In genomic region chr7:50449881-50450690, GRCh38 we compare ENCODE assay signal across 8 cellular contexts. TPM values are rescaled to one million over a fixed set of nuclear protein-coding genes. Genes with fewer than 3 reads are reported as not detected.
A peak's percentile ranks its signal among the peaks of the same experiment; 100 is the strongest.
DNase-seq lines count a peak whose midpoint lies in the region; ATAC-seq lines count a peak whose summit lies in the region.

A gene with protein sequence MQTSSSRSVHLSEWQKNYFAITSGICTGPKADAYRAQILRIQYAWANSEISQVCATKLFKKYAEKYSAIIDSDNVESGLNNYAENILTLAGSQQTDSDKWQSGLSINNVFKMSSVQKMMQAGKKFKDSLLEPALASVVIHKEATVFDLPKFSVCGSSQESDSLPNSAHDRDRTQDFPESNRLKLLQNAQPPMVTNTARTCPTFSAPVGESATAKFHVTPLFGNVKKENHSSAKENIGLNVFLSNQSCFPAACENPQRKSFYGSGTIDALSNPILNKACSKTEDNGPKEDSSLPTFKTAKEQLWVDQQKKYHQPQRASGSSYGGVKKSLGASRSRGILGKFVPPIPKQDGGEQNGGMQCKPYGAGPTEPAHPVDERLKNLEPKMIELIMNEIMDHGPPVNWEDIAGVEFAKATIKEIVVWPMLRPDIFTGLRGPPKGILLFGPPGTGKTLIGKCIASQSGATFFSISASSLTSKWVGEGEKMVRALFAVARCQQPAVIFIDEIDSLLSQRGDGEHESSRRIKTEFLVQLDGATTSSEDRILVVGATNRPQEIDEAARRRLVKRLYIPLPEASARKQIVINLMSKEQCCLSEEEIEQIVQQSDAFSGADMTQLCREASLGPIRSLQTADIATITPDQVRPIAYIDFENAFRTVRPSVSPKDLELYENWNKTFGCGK (minus strand): TSS chr7:50450350. CDS start chr7:50447287, 3,063 bp downstream.

- DNase-seq in NCI-H1436 treated with DMSO at 0.1 percent for 48 hours (lab: John Stamatoyannopoulos, UW) (peak; percentile 26), anterior cingulate cortex (lab: John Stamatoyannopoulos, UW) (peak in 56 of 58 donors; percentile 9 to 82 (median 64)), right cardiac atrium (peak; percentile 82 to 94 (median 92)), renal cortical epithelial cell (ENCODE audit: low read depth) (peak; percentile 46), aorta (peak; percentile 83 to 89)

- WGBS in right cardiac atrium: 1% methylated on average over 71 of the region's 71 CpGs
- WGBS in aorta, 2 donors: 1% methylated on average over 68 to 71 of the region's 71 CpGs

- H3K9me3 ChIP-seq in right cardiac atrium (ENCODE audit: control insufficient read depth, low read length) (no peaks in the 10 kb centered on the region), aorta (ENCODE audit: control insufficient read depth, low read length) (no peaks in the 10 kb centered on the region)

- peak within 1 kb of the TSS; percentile 73 for H3K4me3 ChIP-seq in right cardiac atrium (ENCODE audit: low read length)
- peak within 1 kb of the TSS; percentile 2 to 44 for H3K4me3 ChIP-seq in aorta (ENCODE audit: low read length in 2 of 2)

- H3K27me3 ChIP-seq in right cardiac atrium (ENCODE audit: control insufficient read depth, insufficient read depth) (no peaks in the 10 kb centered on the region), aorta (ENCODE audit: control insufficient read depth in 1 of 2, insufficient read depth in 2 of 2, low read length in 1 of 2) (no peaks in the 10 kb centered on the region)

- H3K36me3 ChIP-seq in aorta (ENCODE audit: control insufficient read depth in 1 of 2, insufficient read depth in 2 of 2, low read length in 1 of 2): peaks cover 2 to 4% of the 10 kb centered on the region in 2 donors

- no peaks in the 10 kb centered on the region for H3K4me1 ChIP-seq in right cardiac atrium (ENCODE audit: control insufficient read depth, insufficient read depth, low read length)
- H3K4me1 ChIP-seq in aorta (ENCODE audit: control insufficient read depth in 1 of 2, insufficient read depth in 2 of 2, low read length in 2 of 2): no peaks in the 10 kb centered on the region

- intact Hi-C loops in T-helper 2 cell treated with Interferon-gamma antibody and Interleukin-4, amounts not matched to agents 100 ng/mL and 5 ng/mL, for 36 hours (cut with micrococcal nuclease): loop anchor here (2.0 to 5.0 kb wide), 6 partner anchors 19 to 712 kb away; partner anchors contain the start of gene IKZF1
- intact Hi-C loops in right cardiac atrium (cut with DNase I) (no loop called here), aorta (cut with DNase I) (no loop called here)

- ATAC-seq in GM18499 (IDR thresholded peaks at IDR 0.05; ENCODE audit: insufficient read depth, unreplicated experiment): peak; percentile 51
- ATAC-seq in HG02852 (IDR thresholded peaks at IDR 0.05; ENCODE audit: unreplicated experiment): peak; percentile 82
- peak; percentile 99 to 100 for ATAC-seq in right cardiac atrium
- ATAC-seq in aorta (ENCODE audit: low FRiP score): peak; percentile 90

- H3K27ac ChIP-seq in right cardiac atrium (ENCODE audit: low read length) (peak within 1 kb of the TSS; percentile 6), aorta (ENCODE audit: low read depth in 1 of 2, low read length in 2 of 2) (no peak within 1 kb of the TSS)

RNA-seq across cellular contexts. Expression of the gene that starts here (rescaled TPM):
- 36.3 and 37.8 TPM in 2 replicates for total RNA-seq in T-helper 2 cell treated with Interferon-gamma antibody and Interleukin-4, amounts not matched to agents 100 ng/mL and 5 ng/mL, for 36 hours
- total RNA-seq in right cardiac atrium: 1 to 10 TPM; 4.2 to 5.7 (median 4.6) TPM
- polyA plus RNA-seq in right cardiac atrium: 3.4 TPM
- 19.8 and 23.3 TPM in 2 replicates for total RNA-seq in renal cortical epithelial cell
- 1 to 10 TPM; 5.4 to 5.9 TPM for total RNA-seq in aorta
- polyA plus RNA-seq in aorta: 1 to 10 TPM; 1.3 to 4.1 TPM

Comparison
In these comparisons a context has a peak if more than half of its experiments do, and no peak if none do; other contexts are left out.
1. DNase-seq: peak in every context shown above with its lines; median percentile 92 in right cardiac atrium; 86 in aorta; 64 in anterior cingulate cortex; 46 in renal cortical epithelial cell; 26 in NCI-H1436 treated with DMSO at 0.1 percent for 48 hours.